8 cellular contexts compared by ENCODE assay signal in the genomic region with DNA sequence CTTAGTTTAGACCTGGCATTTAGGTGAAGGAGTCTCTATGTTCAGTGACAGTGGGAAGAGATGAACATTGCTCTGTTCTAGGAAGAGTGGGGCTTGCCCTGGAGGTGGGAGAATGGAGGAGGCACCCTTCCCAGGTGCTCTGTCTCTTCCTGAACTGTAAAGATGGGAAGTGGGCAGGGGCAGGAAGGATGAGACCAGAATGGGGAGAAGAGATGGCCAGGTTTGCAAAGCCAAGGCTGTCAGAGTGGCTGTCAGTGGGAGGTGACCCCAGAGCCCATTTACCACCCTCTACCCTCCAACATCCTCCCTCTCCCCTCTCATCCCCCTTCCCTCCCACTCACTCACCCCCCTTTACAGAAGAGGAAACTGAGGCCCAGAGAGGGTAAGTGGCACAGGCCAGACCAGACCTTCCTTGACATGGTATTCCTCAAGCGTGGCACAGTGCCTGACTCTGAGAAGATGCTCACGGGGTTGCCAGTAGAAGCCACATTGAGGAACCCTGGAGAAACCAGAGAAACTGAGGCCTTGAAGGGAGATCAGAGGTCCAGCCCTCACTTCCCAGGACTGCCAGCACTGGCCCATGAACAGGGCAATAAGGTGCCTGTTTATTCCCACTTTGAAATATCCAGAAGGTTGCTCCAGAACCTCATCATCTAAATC. TPM values are rescaled to one million over a fixed set of nuclear protein-coding genes. Genes with fewer than 3 reads are reported as not detected.
DNase-seq lines count a peak whose midpoint lies in the region; ATAC-seq and TF ChIP-seq lines count a peak whose summit lies in the region.

No MANE protein-coding gene starts in this region.

- ATAC-seq in thoracic aorta (ENCODE audit: insufficient number of reproducible peaks, low FRiP score, low read depth) (no peak), HG02938 (IDR thresholded peaks at IDR 0.05; ENCODE audit: unreplicated experiment) (no peak)

- no peaks in the 10 kb centered on the region for H3K36me3 ChIP-seq in thoracic aorta

- peak overlapping the region; percentile 83 for H3K4me3 Mint-ChIP-seq in activated CD4-positive, alpha-beta T cell treated with anti-CD3 and anti-CD28 coated beads, Interleukin-2, amount 10 ng/mL, durations not matched to agents 24 days and 14 days
- H3K4me3 Mint-ChIP-seq in activated naive CD8-positive, alpha-beta T cell, result peak overlapping the region; percentile 69
- H3K4me3 Mint-ChIP-seq in mesothelial cell of epicardium, result peak overlapping the region; percentile 67

- peaks cover 35% of the 10 kb centered on the region for H3K4me1 Mint-ChIP-seq in activated CD4-positive, alpha-beta T cell treated with anti-CD3 and anti-CD28 coated beads, Interleukin-2, amount 10 ng/mL, durations not matched to agents 24 days and 14 days
- H3K4me1 Mint-ChIP-seq in activated naive CD8-positive, alpha-beta T cell (ENCODE audit: low read depth), result peaks cover 61% of the 10 kb centered on the region
- H3K4me1 Mint-ChIP-seq in mesothelial cell of epicardium, result peaks cover 27% of the 10 kb centered on the region

- H3K27ac Mint-ChIP-seq in activated CD4-positive, alpha-beta T cell treated with anti-CD3 and anti-CD28 coated beads, Interleukin-2, amount 10 ng/mL, durations not matched to agents 24 days and 14 days, result peak overlapping the region; percentile 74
- H3K27ac Mint-ChIP-seq in activated naive CD8-positive, alpha-beta T cell, result peak overlapping the region; percentile 87
- H3K27ac Mint-ChIP-seq in mesothelial cell of epicardium, result peak overlapping the region; percentile 37

- H3K27ac ChIP-seq in thoracic aorta, result peak overlapping the region; percentile 97 to 98

- no peak overlapping the region for H3K4me3 ChIP-seq in thoracic aorta

- TF ChIP-seq CTCF in mesothelial cell of epicardium (IDR thresholded peaks at IDR 0.05; ENCODE audit: unreplicated experiment) (no peak), thoracic aorta (IDR thresholded peaks at IDR 0.05) (no peak)

- intact Hi-C loops in activated CD4-positive, alpha-beta T cell treated with anti-CD3 and anti-CD28 coated beads, Interleukin-2, amount 10 ng/mL, durations not matched to agents 24 days and 14 days (cut with micrococcal nuclease), result loop anchor here (1.0 to 5.0 kb wide), 7 partner anchors 105 to 318 kb away; partner anchors contain the start of genes DUSP23, PEA15, PEX19 and TAGLN2

- no peaks in the 10 kb centered on the region for H3K27me3 ChIP-seq in thoracic aorta (replicated peaks; ENCODE audit: insufficient read depth)

- H3K4me1 ChIP-seq in thoracic aorta (ENCODE audit: control insufficient read depth in 1 of 2, low read depth in 2 of 2), result peaks cover 33 to 79% of the 10 kb centered on the region in 2 donors

- no peaks in the 10 kb centered on the region for H3K9me3 ChIP-seq in thoracic aorta

- DNase-seq in activated CD4-positive, alpha-beta T cell treated with anti-CD3 and anti-CD28 coated beads, Interleukin-2, amount 10 ng/mL, durations not matched to agents 24 days and 14 days, result no peak
- no peak for DNase-seq in activated CD4-positive, alpha-beta T cell treated with anti-CD3 and anti-CD28 coated beads, Interleukin-2, amount 50 U/mL, for 48 hours
- no peak for DNase-seq in mesothelial cell of epicardium (ENCODE audit: low spot score in 2 of 2, unreplicated experiment in 2 of 2)
- DNase-seq in thoracic aorta (ENCODE audit: low spot score), result no peak
- no peak for DNase-seq in SW480 (ENCODE audit: low spot score)
- DNase-seq in NCI-H526 treated with DMSO at 0.1 percent for 48 hours (lab: John Stamatoyannopoulos, UW), result no peak

- no peaks in the 10 kb centered on the region for H3K27me3 Mint-ChIP-seq in activated CD4-positive, alpha-beta T cell treated with anti-CD3 and anti-CD28 coated beads, Interleukin-2, amount 10 ng/mL, durations not matched to agents 24 days and 14 days
- H3K27me3 Mint-ChIP-seq in activated naive CD8-positive, alpha-beta T cell, result no peaks in the 10 kb centered on the region
- H3K27me3 Mint-ChIP-seq in mesothelial cell of epicardium (ENCODE audit: low read depth), result no peaks in the 10 kb centered on the region

- no peaks in the 10 kb centered on the region for H3K36me3 Mint-ChIP-seq in activated CD4-positive, alpha-beta T cell treated with anti-CD3 and anti-CD28 coated beads, Interleukin-2, amount 10 ng/mL, durations not matched to agents 24 days and 14 days (ENCODE audit: low read depth)
- H3K36me3 Mint-ChIP-seq in activated naive CD8-positive, alpha-beta T cell, result no peaks in the 10 kb centered on the region
- no peaks in the 10 kb centered on the region for H3K36me3 Mint-ChIP-seq in mesothelial cell of epicardium

- H3K9me3 Mint-ChIP-seq in activated CD4-positive, alpha-beta T cell treated with anti-CD3 and anti-CD28 coated beads, Interleukin-2, amount 10 ng/mL, durations not matched to agents 24 days and 14 days, result no peaks in the 10 kb centered on the region
- no peaks in the 10 kb centered on the region for H3K9me3 Mint-ChIP-seq in activated naive CD8-positive, alpha-beta T cell (ENCODE audit: low read depth)
- no peaks in the 10 kb centered on the region for H3K9me3 Mint-ChIP-seq in mesothelial cell of epicardium

RNA-seq across cellular contexts. Expression of gene IGSF8, which starts 1.4 kb away (rescaled TPM):
- 25.3 and 26.7 TPM in 2 replicates for total RNA-seq in activated CD4-positive, alpha-beta T cell treated with anti-CD3 and anti-CD28 coated beads, Interleukin-2, amount 10 ng/mL, durations not matched to agents 24 days and 14 days
- total RNA-seq in mesothelial cell of epicardium, result 32.3 to 36.3 TPM (median 33.2 TPM) in 3 replicates
- 10 to 100 TPM; 29.6 to 40.8 TPM for total RNA-seq in thoracic aorta

RNA-seq across cellular contexts. Expression of gene ATP1A2, which starts 15.7 kb away (rescaled TPM):
- total RNA-seq in activated CD4-positive, alpha-beta T cell treated with anti-CD3 and anti-CD28 coated beads, Interleukin-2, amount 10 ng/mL, durations not matched to agents 24 days and 14 days, result not detected in 2 replicates
- total RNA-seq in mesothelial cell of epicardium (0.54 to 0.76 TPM (median 0.64 TPM) in 3 replicates), thoracic aorta (100 to 1,000 TPM in 1 of 2 donors, 10 to 100 TPM in 1; 86.0 to 146 TPM)

RNA-seq across cellular contexts. Expression of gene KCNJ9, which starts 18.5 kb away (rescaled TPM):
- not detected in 2 replicates for total RNA-seq in activated CD4-positive, alpha-beta T cell treated with anti-CD3 and anti-CD28 coated beads, Interleukin-2, amount 10 ng/mL, durations not matched to agents 24 days and 14 days
- total RNA-seq in mesothelial cell of epicardium (0.07 to 0.09 TPM in 2 of 3 replicates, not detected in the other), thoracic aorta (under 1 TPM in 1 of 2 donors, not detected in 1; 0.95 TPM)

RNA-seq across cellular contexts. Expression of gene KCNJ10, which starts 29.9 kb away (rescaled TPM):
- total RNA-seq in activated CD4-positive, alpha-beta T cell treated with anti-CD3 and anti-CD28 coated beads, Interleukin-2, amount 10 ng/mL, durations not matched to agents 24 days and 14 days, result not detected in 2 replicates
- 0.14 to 0.27 TPM (median 0.22 TPM) in 3 replicates for total RNA-seq in mesothelial cell of epicardium
- not detected for total RNA-seq in thoracic aorta

RNA-seq across cellular contexts. Expression of gene ATP1A4, which starts 51.6 kb away (rescaled TPM):
- total RNA-seq in activated CD4-positive, alpha-beta T cell treated with anti-CD3 and anti-CD28 coated beads, Interleukin-2, amount 10 ng/mL, durations not matched to agents 24 days and 14 days, result not detected in 2 replicates
- total RNA-seq in mesothelial cell of epicardium (0.29 to 0.38 TPM (median 0.33 TPM) in 3 replicates), thoracic aorta (1 to 10 TPM in 1 of 2 donors, under 1 TPM in 1; 0.68 to 1.1 TPM)

Comparison
In these comparisons a context has a peak if more than half of its experiments do, and no peak if none do; other contexts are left out.
1. H3K27ac Mint-ChIP-seq: peak in every context shown above with its lines; median percentile 87 in activated naive CD8-positive, alpha-beta T cell; 74 in activated CD4-positive, alpha-beta T cell treated with anti-CD3 and anti-CD28 coated beads, Interleukin-2, amount 10 ng/mL, durations not matched to agents 24 days and 14 days; 37 in mesothelial cell of epicardium.
2. RNA of gene ATP1A2, which starts 15.7 kb away (total RNA-seq): 86.0 to 146 TPM in thoracic aorta; 0.54 to 0.76 TPM in mesothelial cell of epicardium and not detected in activated CD4-positive, alpha-beta T cell treated with anti-CD3 and anti-CD28 coated beads, Interleukin-2, amount 10 ng/mL, durations not matched to agents 24 days and 14 days; every median in the first group is over 10 times any median in the second.
3. Peak in every context shown above with its lines, with median percentiles within 50 percentile points of each other: H3K4me3 Mint-ChIP-seq.